Comparison of ENCODE assay signal across 29 cellular contexts in genomic region chr14:51081712-51082111, GRCh38. TPM values are rescaled to one million over a fixed set of nuclear protein-coding genes. Genes with fewer than 3 reads are reported as not detected.
"Had no signal": no experiment of that assay in that cellular context is flagged by ENCODE, and none has a peak within 500 bp of the region (broad histone marks: within the 10 kb centered on the region; RNA-seq: fewer than 3 reads in every experiment).

No MANE protein-coding gene starts in this region.

- DNase-seq: activated B cell treated with CpG ODN at 0.5 μM for 24 hours; activated CD4-positive, alpha-beta T cell treated with anti-CD3 and anti-CD28 coated beads for 48 hours; activated CD4-positive, alpha-beta T cell treated with anti-CD3 and anti-CD28 coated beads, Interleukin-2, amount 50 U/mL, for 1 hour; activated CD4-positive, alpha-beta T cell treated with anti-CD3 and anti-CD28 coated beads, Interleukin-2, amount 50 U/mL, for 48 hours; activated CD8-positive, alpha-beta memory T cell treated with anti-CD3 and anti-CD28 coated beads for 24 hours; activated CD8-positive, alpha-beta T cell treated with anti-CD3 and anti-CD28 coated beads for 36 hours; activated effector memory CD4-positive, alpha-beta T cell treated with Interleukin-2 at 50 U/mL for 16 hours; activated naive CD4-positive, alpha-beta T cell treated with anti-CD3 and anti-CD28 coated beads for 36 hours; activated naive CD8-positive, alpha-beta T cell treated with anti-CD3 and anti-CD28 coated beads for 36 hours; activated naive CD8-positive, alpha-beta T cell treated with anti-CD3 and anti-CD28 coated beads, Interleukin-2, amount 50 U/mL, for 24 hours; activated T-cell treated with anti-CD3 and anti-CD28 coated beads, Interleukin-2, amount 50 U/mL, for 4 hours; cortex of kidney; dermis blood vessel endothelial cell; effector CD4-positive, alpha-beta T cell; esophagus squamous epithelium; foreskin melanocyte; T-helper 1 cell; T-helper 17 cell; T1000; WERI-Rb-1 had no signal

- H3K27me3 ChIP-seq: ascending aorta, breast epithelium, cardiac muscle cell, gastroesophageal sphincter had no signal

- H3K36me3 ChIP-seq: ascending aorta, breast epithelium, cardiac muscle cell, esophagus squamous epithelium, gastroesophageal sphincter, WERI-Rb-1 had no signal

- H3K4me1 ChIP-seq: ascending aorta, gastroesophageal sphincter had no signal

- H3K27ac ChIP-seq: ascending aorta, cardiac muscle cell, epithelial cell of prostate, esophagus squamous epithelium, gastroesophageal sphincter, WERI-Rb-1 had no signal

- H3K4me3 ChIP-seq: ascending aorta, breast epithelium, cardiac muscle cell, esophagus squamous epithelium, gastroesophageal sphincter had no signal

- H3K9me3 ChIP-seq: ascending aorta, breast epithelium, esophagus squamous epithelium, gastroesophageal sphincter had no signal

- ATAC-seq: activated CD4-positive, CD25-positive, alpha-beta regulatory T cell treated with anti-CD3 and anti-CD28 coated beads, Interleukin-2, amount 50 U/mL, for 24 hours; activated CD8-positive, alpha-beta T cell treated with anti-CD3 and anti-CD28 coated beads for 36 hours; activated naive CD8-positive, alpha-beta T cell treated with anti-CD3 and anti-CD28 coated beads, Interleukin-2, amount 50 U/mL, for 24 hours; activated T-cell treated with anti-CD3 and anti-CD28 coated beads, Interleukin-2, amount 50 U/mL, for 4 hours; activated T-helper 17 cell treated with anti-CD3 and anti-CD28 coated beads, Interleukin-2, amount 50 U/mL, for 72 hours; T-helper 17 cell had no signal

RNA-seq across cellular contexts. Expression of gene TRIM9, which starts 13.2 kb away (rescaled TPM):
- total RNA-seq: dermis blood vessel endothelial cell, endothelial cell of umbilical vein, fibroblast of villous mesenchyme had no signal
- polyA plus RNA-seq: endothelial cell of umbilical vein had no signal
